Comparison of ENCODE assay signal across 23 cellular contexts in genomic region chr20:15927893-15928650, GRCh38.
A peak's percentile ranks its signal among the peaks of the same experiment; 100 is the strongest.
DNase-seq lines count a peak whose midpoint lies in the region; TF ChIP-seq lines count a peak whose summit lies in the region.
"Had no signal": no experiment of that assay in that cellular context is flagged by ENCODE, and none has a peak within 500 bp of the region (broad histone marks: within the 10 kb centered on the region; RNA-seq: fewer than 3 reads in every experiment).

No MANE protein-coding gene starts in this region.

- no peaks in the 10 kb centered on the region for H3K27me3 ChIP-seq in smooth muscle cell (ENCODE audit: low read depth)
- H3K27me3 ChIP-seq in osteoblast (ENCODE audit: insufficient read depth, low read length), result no peaks in the 10 kb centered on the region
- H3K27me3 ChIP-seq: BLaER1 treated with 17β-estradiol and CSF1 and Interleukin-3, amounts not matched to agents 10 nM and 100 nM; SJCRH30 had no signal

- H3K27ac ChIP-seq in smooth muscle cell (ENCODE audit: low read depth), result no peak overlapping the region
- H3K27ac ChIP-seq in osteoblast (ENCODE audit: low read depth, low read length), result no peak overlapping the region
- H3K27ac ChIP-seq: BLaER1 treated with 17β-estradiol and CSF1 and Interleukin-3, amounts not matched to agents 10 nM and 100 nM; KMS-11; SJCRH30 had no signal

- H4K20me1 ChIP-seq in smooth muscle cell (ENCODE audit: low read depth) (no peaks in the 10 kb centered on the region), osteoblast (ENCODE audit: insufficient read depth, low read length) (no peaks in the 10 kb centered on the region)
- H4K20me1 ChIP-seq: BLaER1 treated with 17β-estradiol and CSF1 and Interleukin-3, amounts not matched to agents 10 nM and 100 nM had no signal

- H3K4me3 ChIP-seq in smooth muscle cell (no peak overlapping the region), osteoblast (ENCODE audit: insufficient read depth, low read length) (no peak overlapping the region)
- H3K4me3 ChIP-seq: BLaER1 treated with 17β-estradiol and CSF1 and Interleukin-3, amounts not matched to agents 10 nM and 100 nM; GM23338; HAP-1; SJCRH30 had no signal

- WGBS in smooth muscle cell (ENCODE audit: low lambda C conversion rate), result 67% methylated on average over 3 of the region's 3 CpGs

- H3K4me1 ChIP-seq in smooth muscle cell (ENCODE audit: low read depth), result no peaks in the 10 kb centered on the region
- no peaks in the 10 kb centered on the region for H3K4me1 ChIP-seq in osteoblast (ENCODE audit: insufficient read depth, low read length)
- H3K4me1 ChIP-seq: Caco-2 had no signal

- DNase-seq in LHCN-M2 (ENCODE audit: low read depth), result peak; percentile 25
- DNase-seq in SW480 (ENCODE audit: low spot score), result peak; percentile 31
- DNase-seq in iris pigment epithelial cell (ENCODE audit: low read depth), result peak; percentile 28
- no peak for DNase-seq in smooth muscle cell (lab: John Stamatoyannopoulos, UW; ENCODE audit: unreplicated experiment)
- no peak for DNase-seq in osteoblast (ENCODE audit: insufficient read length, low spot score, missing footprints)
- DNase-seq in HEK293T (ENCODE audit: extremely low spot score), result no peak
- DNase-seq in activated gamma-delta T cell (lab: John Stamatoyannopoulos, UW), result no peak
- DNase-seq: ACHN; Caco-2; CD4-positive, alpha-beta memory T cell; DMS 273 treated with DMSO at 0.1 percent for 48 hours; IMR-90; NCI-H1694; NCI-H2081; NCI-H2171; NCI-H345; NCI-H524; NCI-H82 had no signal

- H3K9me3 ChIP-seq in smooth muscle cell (replicated peaks; ENCODE audit: low read depth) (no peaks in the 10 kb centered on the region), osteoblast (ENCODE audit: low read depth, low read length) (no peaks in the 10 kb centered on the region)
- H3K9me3 ChIP-seq: Caco-2, HAP-1, SJCRH30 had no signal

- no peaks in the 10 kb centered on the region for H3K79me2 ChIP-seq in smooth muscle cell (ENCODE audit: low read depth)
- H3K79me2 ChIP-seq in osteoblast (ENCODE audit: insufficient read depth, low read length), result no peaks in the 10 kb centered on the region

- peaks cover 8% of the 10 kb centered on the region for H3F3A ChIP-seq in smooth muscle cell (ENCODE audit: low read depth)

- TF ChIP-seq CTCF in smooth muscle cell (IDR thresholded peaks at IDR 0.05; ENCODE audit: borderline replicate concordance, insufficient read depth, poor library complexity, severe bottlenecking) (no peak), osteoblast (IDR thresholded peaks at IDR 0.05; ENCODE audit: extremely low read depth, low read depth, low read length) (no peak)

- H3K9ac ChIP-seq in smooth muscle cell (ENCODE audit: low read depth), result no peak overlapping the region
- H3K9ac ChIP-seq: BLaER1 treated with 17β-estradiol and CSF1 and Interleukin-3, amounts not matched to agents 10 nM and 100 nM; KMS-11 had no signal

- H3K4me2 ChIP-seq in smooth muscle cell (peak overlapping the region; percentile 12), osteoblast (ENCODE audit: insufficient read depth, low read length) (no peak overlapping the region)
- H3K4me2 ChIP-seq: BLaER1 treated with 17β-estradiol and CSF1 and Interleukin-3, amounts not matched to agents 10 nM and 100 nM; GM23338; KMS-11 had no signal

- H2AFZ ChIP-seq in smooth muscle cell (ENCODE audit: low read depth) (no peak overlapping the region), osteoblast (ENCODE audit: low read length) (no peak overlapping the region)
- H2AFZ ChIP-seq: GM23338 had no signal

- POLR2A ChIA-PET in HEK293T (lab: Yijun Ruan, JAX), result no interaction called here

- CTCF ChIA-PET in HEK293T (lab: Yijun Ruan, JAX), result interaction anchor here (0.6 kb wide), 1 partner anchor 9 kb away, joined by 4 read pairs; no protein-coding TSS in a partner anchor

- H3K36me3 ChIP-seq in smooth muscle cell (ENCODE audit: low read depth), result no peaks in the 10 kb centered on the region
- no peaks in the 10 kb centered on the region for H3K36me3 ChIP-seq in osteoblast (ENCODE audit: insufficient read depth, low read length)
- H3K36me3 ChIP-seq: BLaER1 treated with 17β-estradiol and CSF1 and Interleukin-3, amounts not matched to agents 10 nM and 100 nM; HAP-1; SJCRH30 had no signal

TF ChIP-seq in HEK293T, 16 proteins besides CTCF, POLR2A, EP300 and RAD21:
- TF ChIP-seq BHLHE40 (IDR thresholded peaks at IDR 0.05; ENCODE audit: borderline replicate concordance) (no peak), ARNT (IDR thresholded peaks at IDR 0.05) (no peak), CTBP1 (IDR thresholded peaks at IDR 0.05; ENCODE audit: borderline replicate concordance) (no peak), FOXA1 (IDR thresholded peaks at IDR 0.05) (no peak), SUZ12 (IDR thresholded peaks at IDR 0.05) (no peak), LEF1 (IDR thresholded peaks at IDR 0.05; ENCODE audit: borderline replicate concordance) (no peak), L3MBTL2 (conservative IDR thresholded peaks at IDR 0.05) (no peak), FOXK2 (IDR thresholded peaks at IDR 0.05) (no peak)

Comparison
In these comparisons a context has a peak if more than half of its experiments do, and no peak if none do; other contexts are left out.
1. DNase-seq: peak in LHCN-M2 (single experiment), SW480 (single experiment) and iris pigment epithelial cell (single experiment); none in smooth muscle cell (single experiment), osteoblast (single experiment), HEK293T (single experiment) and activated gamma-delta T cell (single experiment).